In genomic region chr7:1753563-1753867, GRCh38 we compare ENCODE assay signal across 21 cellular contexts.
"Had no signal": no experiment of that assay in that cellular context is flagged by ENCODE, and none has a peak within 500 bp of the region (broad histone marks: within the 10 kb centered on the region; RNA-seq: fewer than 3 reads in every experiment).

No MANE protein-coding gene starts in this region.

- H3K27ac ChIP-seq: esophagus muscularis mucosa, foreskin keratinocyte, heart left ventricle, neural progenitor cell, spleen, tibial nerve had no signal

- H3K36me3 Mint-ChIP-seq: activated naive CD8-positive, alpha-beta T cell; immature natural killer cell; naive thymus-derived CD8-positive, alpha-beta T cell; neural progenitor cell had no signal

- H3K27ac Mint-ChIP-seq: activated naive CD8-positive, alpha-beta T cell; dendritic cell treated with granulocyte-macrophage colony-stimulating factor and Interleukin-4, amounts not matched to agents 40 ng/mL and 50 ng/mL, for 4 days; immature natural killer cell; neural progenitor cell had no signal

- H3K4me3 ChIP-seq: esophagus muscularis mucosa, heart left ventricle, neural progenitor cell, spleen, tibial nerve had no signal

- H3K9me3 ChIP-seq: esophagus muscularis mucosa, heart left ventricle, spleen, tibial nerve had no signal

- H3K4me3 Mint-ChIP-seq: activated naive CD8-positive, alpha-beta T cell; central memory CD8-positive, alpha-beta T cell; dendritic cell treated with granulocyte-macrophage colony-stimulating factor and Interleukin-4, amounts not matched to agents 40 ng/mL and 50 ng/mL, for 4 days; immature natural killer cell; naive thymus-derived CD8-positive, alpha-beta T cell; neural progenitor cell had no signal

- H3K9ac ChIP-seq: neural progenitor cell had no signal

- H3K36me3 ChIP-seq: esophagus muscularis mucosa, heart left ventricle, neural progenitor cell, spleen, tibial nerve had no signal

- H3K4me1 ChIP-seq: foreskin keratinocyte, neural progenitor cell, tibial nerve had no signal

- ATAC-seq: foreskin keratinocyte, heart left ventricle, right cardiac atrium had no signal

- FAIRE-seq: bronchial epithelial cell had no signal

- DNase-seq: activated CD4-positive, alpha-beta T cell treated with anti-CD3 and anti-CD28 coated beads, Interleukin-2, amount 50 U/mL, for 1 hour; activated effector memory CD4-positive, alpha-beta T cell treated with Interleukin-2 at 50 U/mL for 16 hours; activated naive CD4-positive, alpha-beta T cell treated with Interleukin-2 at 50 U/mL for 16 hours; anterior cingulate cortex; foreskin keratinocyte; heart left ventricle; hypothalamus; immature natural killer cell; midbrain; occipital lobe; right cardiac atrium; stimulated activated naive CD4-positive, alpha-beta T cell treated with Interleukin-2 at 50 U/mL for 16 hours had no signal

- H3K4me2 ChIP-seq: neural progenitor cell had no signal

- H2AFZ ChIP-seq: neural progenitor cell had no signal

- H3K4me1 Mint-ChIP-seq: neural progenitor cell had no signal

- H3K9me3 Mint-ChIP-seq: central memory CD8-positive, alpha-beta T cell; dendritic cell treated with granulocyte-macrophage colony-stimulating factor and Interleukin-4, amounts not matched to agents 40 ng/mL and 50 ng/mL, for 4 days; immature natural killer cell; neural progenitor cell had no signal
